1 cellular context compared by ENCODE assay signal in the genomic region with DNA sequence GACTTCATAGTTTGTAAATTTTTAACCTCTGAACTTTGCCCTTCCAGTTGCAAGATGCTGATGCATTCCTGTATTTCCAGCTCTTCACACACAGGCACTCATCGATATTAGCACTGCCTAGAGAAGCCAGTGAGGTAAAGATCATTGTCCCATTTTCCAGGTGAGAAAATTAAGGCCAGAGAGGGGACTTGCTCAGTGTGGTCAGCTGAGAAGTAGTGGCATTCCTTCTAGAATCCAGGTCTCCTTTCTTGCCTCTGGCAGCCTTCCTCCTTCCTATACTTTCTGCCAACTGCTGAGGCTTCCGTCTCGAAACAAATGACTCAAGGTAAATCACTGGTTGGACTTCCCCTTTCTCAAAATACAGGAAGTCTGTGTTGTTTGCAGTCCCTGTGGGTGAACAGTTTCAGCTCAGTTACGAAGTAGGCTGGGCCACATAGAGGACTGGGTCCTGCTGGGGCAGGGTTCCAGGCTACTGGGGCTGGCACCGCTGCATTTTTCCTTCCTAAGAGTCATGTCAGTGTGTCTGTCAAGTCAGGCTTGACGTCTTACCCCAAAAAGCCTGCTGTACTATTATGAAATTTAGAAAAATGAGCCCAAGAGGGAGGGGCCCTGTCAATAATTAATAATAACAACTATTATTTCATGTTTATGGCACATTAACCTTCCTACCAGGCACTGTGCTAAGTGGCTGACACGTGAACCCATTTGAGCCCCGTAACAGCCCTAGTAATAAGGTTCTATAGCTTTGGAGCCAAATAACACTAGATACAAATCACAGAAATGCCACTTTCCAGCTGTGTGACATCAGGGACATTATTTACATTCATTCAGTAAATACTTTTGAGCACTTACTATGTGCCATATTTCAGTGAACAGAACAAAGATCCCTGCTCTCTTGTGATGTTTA.
TF ChIP-seq lines count a peak whose summit lies in the region.

No MANE protein-coding gene starts in this region.

TF ChIP-seq in K562, 482 proteins besides CTCF, POLR2A, EP300 and RAD21 (continued from another document and continues in another):
- peak; percentile 63 for TF ChIP-seq ZBTB40 (IDR thresholded peaks at IDR 0.05)
- TF ChIP-seq ZBTB40 (CRISPR knock-in tag; IDR thresholded peaks at IDR 0.05) = no peak
- TF ChIP-seq KDM5B (IDR thresholded peaks at IDR 0.05; ENCODE audit: insufficient replicate concordance, low read depth, low read length) = peak; percentile 66
- 0 out of 2 replicates have a peak, but pooled peaks have one; percentile 38 for TF ChIP-seq NR2C2 (CRISPR knock-in tag; IDR thresholded peaks at IDR 0.05)
- peak; percentile 96 for TF ChIP-seq NR2C2 (tag; IDR thresholded peaks at IDR 0.05)
- peak in 1 of 2 experiments; percentile 80; a peak in 2 of 4 replicates for TF ChIP-seq ETV6 (IDR thresholded peaks at IDR 0.05; ENCODE audit: borderline replicate concordance in 1 of 2, low read depth in 2 of 2, low read length in 1 of 2)
- TF ChIP-seq ETV6 (CRISPR knock-in tag; IDR thresholded peaks at IDR 0.05; ENCODE audit: borderline replicate concordance) = no peak
- peak; percentile 23; the same call in 1 of the 2 replicates for TF ChIP-seq CXXC5 (CRISPR knock-in tag; IDR thresholded peaks at IDR 0.05)
- peak; percentile 88; the same call in 1 of the 2 replicates for TF ChIP-seq BCOR (IDR thresholded peaks at IDR 0.05)
- 0 out of 2 replicates have a peak, but pooled peaks have one; percentile 60 for TF ChIP-seq THAP7 (CRISPR knock-in tag; IDR thresholded peaks at IDR 0.05)
- peak in 1 of 2 experiments; percentile 61; a peak in 1 of 4 replicates for TF ChIP-seq RCOR1 (IDR thresholded peaks at IDR 0.05; ENCODE audit: borderline replicate concordance in 1 of 2, low read depth in 2 of 2, low read length in 2 of 2)
- TF ChIP-seq ATF1 (CRISPR knock-in tag; IDR thresholded peaks at IDR 0.05) = no peak
- TF ChIP-seq ATF1 (tag; IDR thresholded peaks at IDR 0.05) = peak; percentile 48; the same call in 1 of the 2 replicates
- TF ChIP-seq BRD4 (IDR thresholded peaks at IDR 0.05) = no peak; the same call in 1 of the 2 replicates
- TF ChIP-seq FOXK2 (conservative IDR thresholded peaks at IDR 0.05 in 1 of 2, IDR thresholded peaks at IDR 0.05 in 1 of 2; ENCODE audit: low read depth in 2 of 2) = peak; percentile 29 to 69; a peak in 2 of 4 replicates
- TF ChIP-seq ATF3 (IDR thresholded peaks at IDR 0.05) = peak; percentile 44; the same call in 1 of the 2 replicates
- 0 out of 2 replicates have a peak, but pooled peaks have one; percentile 44 for TF ChIP-seq ATF3 (CRISPR knock-in tag; conservative IDR thresholded peaks at IDR 0.05)
- peak; percentile 52 for TF ChIP-seq TAF1 (IDR thresholded peaks at IDR 0.05; ENCODE audit: control insufficient read depth, extremely low read depth, insufficient read depth, low read length, severe bottlenecking)
- peak; percentile 52; the same call in 1 of the 2 replicates for TF ChIP-seq CREB3 (tag; conservative IDR thresholded peaks at IDR 0.05; ENCODE audit: low read depth)
- TF ChIP-seq, protein P1, sequence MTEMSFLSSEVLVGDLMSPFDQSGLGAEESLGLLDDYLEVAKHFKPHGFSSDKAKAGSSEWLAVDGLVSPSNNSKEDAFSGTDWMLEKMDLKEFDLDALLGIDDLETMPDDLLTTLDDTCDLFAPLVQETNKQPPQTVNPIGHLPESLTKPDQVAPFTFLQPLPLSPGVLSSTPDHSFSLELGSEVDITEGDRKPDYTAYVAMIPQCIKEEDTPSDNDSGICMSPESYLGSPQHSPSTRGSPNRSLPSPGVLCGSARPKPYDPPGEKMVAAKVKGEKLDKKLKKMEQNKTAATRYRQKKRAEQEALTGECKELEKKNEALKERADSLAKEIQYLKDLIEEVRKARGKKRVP (CRISPR knock-in tag; IDR thresholded peaks at IDR 0.05) = no peak
- peak; percentile 90 for TF ChIP-seq HDAC2 (IDR thresholded peaks at IDR 0.05)
- TF ChIP-seq DMBX1 (CRISPR knock-in tag; IDR thresholded peaks at IDR 0.05; ENCODE audit: borderline replicate concordance) = no peak
- TF ChIP-seq HDAC8 (tag; IDR thresholded peaks at IDR 0.05) = no peak
- TF ChIP-seq, protein P2, sequence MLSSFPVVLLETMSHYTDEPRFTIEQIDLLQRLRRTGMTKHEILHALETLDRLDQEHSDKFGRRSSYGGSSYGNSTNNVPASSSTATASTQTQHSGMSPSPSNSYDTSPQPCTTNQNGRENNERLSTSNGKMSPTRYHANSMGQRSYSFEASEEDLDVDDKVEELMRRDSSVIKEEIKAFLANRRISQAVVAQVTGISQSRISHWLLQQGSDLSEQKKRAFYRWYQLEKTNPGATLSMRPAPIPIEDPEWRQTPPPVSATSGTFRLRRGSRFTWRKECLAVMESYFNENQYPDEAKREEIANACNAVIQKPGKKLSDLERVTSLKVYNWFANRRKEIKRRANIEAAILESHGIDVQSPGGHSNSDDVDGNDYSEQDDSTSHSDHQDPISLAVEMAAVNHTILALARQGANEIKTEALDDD (IDR thresholded peaks at IDR 0.05) = no peak
- TF ChIP-seq PATZ1 (CRISPR knock-in tag; IDR thresholded peaks at IDR 0.05; ENCODE audit: borderline replicate concordance) = no peak
- TF ChIP-seq ZKSCAN8 (CRISPR knock-in tag; IDR thresholded peaks at IDR 0.05) = no peak
- peak; percentile 100 for TF ChIP-seq SPI1 (IDR thresholded peaks at IDR 0.05; ENCODE audit: borderline replicate concordance, low read depth, low read length)
- no peak for TF ChIP-seq BRF1 (IDR thresholded peaks at IDR 0.05; ENCODE audit: borderline replicate concordance, extremely low read depth, insufficient read length)
- TF ChIP-seq UBTF (IDR thresholded peaks at IDR 0.05; ENCODE audit: borderline replicate concordance in 1 of 2, low read depth in 2 of 2, low read length in 2 of 2) = peak in 1 of 2 experiments; percentile 35; a peak in 1 of 4 replicates
- peak; percentile 85 for TF ChIP-seq POLR2H (tag; IDR thresholded peaks at IDR 0.05; ENCODE audit: low read depth)
- peak in 1 of 2 experiments; percentile 40; a peak in 2 of 4 replicates for TF ChIP-seq FOXA3 (CRISPR knock-in tag; conservative IDR thresholded peaks at IDR 0.05 in 1 of 2, IDR thresholded peaks at IDR 0.05 in 1 of 2)
- no peak for TF ChIP-seq ZFP30 (CRISPR knock-in tag; IDR thresholded peaks at IDR 0.05; ENCODE audit: borderline replicate concordance)
- 0 out of 2 replicates have a peak, but pooled peaks have one; percentile 38 for TF ChIP-seq ESRRA (IDR thresholded peaks at IDR 0.05; ENCODE audit: borderline replicate concordance, low read depth)
- peak; percentile 83 for TF ChIP-seq GABPB1 (CRISPR knock-in tag; IDR thresholded peaks at IDR 0.05)
- peak; percentile 66; the same call in 1 of the 2 replicates for TF ChIP-seq GTF2E2 (tag; IDR thresholded peaks at IDR 0.05)
- no peak for TF ChIP-seq NFE2L1 (tag; IDR thresholded peaks at IDR 0.05; ENCODE audit: borderline replicate concordance, low read depth)
- no peak for TF ChIP-seq BMI1 (IDR thresholded peaks at IDR 0.05; ENCODE audit: low read length)
- TF ChIP-seq TARDBP (IDR thresholded peaks at IDR 0.05) = 0 out of 2 replicates have a peak, but pooled peaks have one; percentile 66
